8 cellular contexts compared by ENCODE assay signal in genomic region chr10:92517034-92517655, GRCh38. TPM values are rescaled to one million over a fixed set of nuclear protein-coding genes. Genes with fewer than 3 reads are reported as not detected.
A peak's percentile ranks its signal among the peaks of the same experiment; 100 is the strongest.
DNase-seq lines count a peak whose midpoint lies in the region; ATAC-seq and TF ChIP-seq lines count a peak whose summit lies in the region.

No MANE protein-coding gene starts in this region.

- H3K27ac Mint-ChIP-seq in nephron progenitor cell: no peak overlapping the region

- no peak overlapping the region for H3K27ac ChIP-seq in esophagus muscularis mucosa (replicated peaks in 1 of 4)
- H3K27ac ChIP-seq in stomach: no peak overlapping the region

- no peak overlapping the region for H3K4me3 Mint-ChIP-seq in nephron progenitor cell

- H3K27me3 ChIP-seq in esophagus muscularis mucosa (no peaks in the 10 kb centered on the region), stomach (no peaks in the 10 kb centered on the region)

- TF ChIP-seq CTCF in esophagus muscularis mucosa (IDR thresholded peaks at IDR 0.05) (peak; percentile 74 to 81 (median 78)), nephron progenitor cell (IDR thresholded peaks at IDR 0.05) (peak; percentile 69), stomach (IDR thresholded peaks at IDR 0.05) (peak in 5 of 7 experiments; percentile 47 to 76 (median 72))

- no peaks in the 10 kb centered on the region for H3K9me3 Mint-ChIP-seq in nephron progenitor cell

- peaks cover 16% of the 10 kb centered on the region for H3K36me3 Mint-ChIP-seq in nephron progenitor cell (ENCODE audit: low read depth)

- DNase-seq in AG08396 (ENCODE audit: low spot score) (peak; percentile 56), HuH-7 (ENCODE audit: low spot score) (peak; percentile 34), OCI-M1 (lab: John Stamatoyannopoulos, UW) (peak; percentile 90), activated T-cell treated with anti-CD3 and anti-CD28 coated beads for 4 hours (peak; percentile 66), esophagus muscularis mucosa (ENCODE audit: extremely low spot score) (no peak), nephron progenitor cell (peak; percentile 59), stomach (peak; percentile 73)

- H3K9me3 ChIP-seq in esophagus muscularis mucosa (no peaks in the 10 kb centered on the region), stomach (no peaks in the 10 kb centered on the region)

- H3K4me1 Mint-ChIP-seq in nephron progenitor cell: no peaks in the 10 kb centered on the region

- intact Hi-C loops in esophagus muscularis mucosa (cut with DNase I): loop anchor here (1.0 to 10.0 kb wide), 2 partner anchors 57 to 368 kb away; partner anchors contain the start of gene IDE
- intact Hi-C loops in stomach (cut with DNase I; ENCODE audit: low total_unique reads): loop anchor here (5.0 kb wide), 1 partner anchor 55 kb away; the partner anchor contains the start of gene IDE

- H3K36me3 ChIP-seq in esophagus muscularis mucosa: peaks cover 0 to 30% (median 11%) of the 10 kb centered on the region in 4 donors
- H3K36me3 ChIP-seq in stomach: peaks cover 0 to 40% (median 34%) of the 10 kb centered on the region in 4 donors

- 31% methylated on average over 3 of the region's 3 CpGs for WGBS in esophagus muscularis mucosa
- 29 to 50% (median 41%) methylated on average over 3 of the region's 3 CpGs for WGBS in stomach, 5 donors

- no peak overlapping the region for H3K4me3 ChIP-seq in esophagus muscularis mucosa
- no peak overlapping the region for H3K4me3 ChIP-seq in stomach

- H3K4me1 ChIP-seq in esophagus muscularis mucosa: peaks cover 0 to 2% (median 0%) of the 10 kb centered on the region in 4 donors
- peaks cover 0 to 5% (median 0%) of the 10 kb centered on the region in 4 donors for H3K4me1 ChIP-seq in stomach

- H3K27me3 Mint-ChIP-seq in nephron progenitor cell (ENCODE audit: low read depth, poor library complexity): no peaks in the 10 kb centered on the region

- TF ChIP-seq POLR2A in esophagus muscularis mucosa (IDR thresholded peaks at IDR 0.05; ENCODE audit: low read depth) (no peak), stomach (IDR thresholded peaks at IDR 0.05) (no peak)

- no peak for TF ChIP-seq EP300 in esophagus muscularis mucosa (IDR thresholded peaks at IDR 0.05)
- TF ChIP-seq EP300 in stomach (IDR thresholded peaks at IDR 0.05): no peak

- peak; percentile 61 for ATAC-seq in GM18520 (IDR thresholded peaks at IDR 0.05; ENCODE audit: unreplicated experiment)

RNA-seq across cellular contexts. Expression of gene IDE, which starts 56.7 kb away (rescaled TPM):
- total RNA-seq in esophagus muscularis mucosa (10 to 100 TPM; 27.0 to 33.1 (median 30.7) TPM), stomach (10 to 100 TPM in 4 of 5 donors, 1 to 10 TPM in 1; 9.3 to 62.4 (median 29.0) TPM)
- polyA plus RNA-seq in stomach: 1 to 10 TPM; 6.9 to 8.6 (median 7.5) TPM
